Comparison of ENCODE assay signal across 14 cellular contexts in genomic region chr20:56431451-56431850, GRCh38. TPM values are rescaled to one million over a fixed set of nuclear protein-coding genes. Genes with fewer than 3 reads are reported as not detected.
"Had no signal": no experiment of that assay in that cellular context is flagged by ENCODE, and none has a peak within 500 bp of the region (broad histone marks: within the 10 kb centered on the region; RNA-seq: fewer than 3 reads in every experiment).

No MANE protein-coding gene starts in this region.

- H3K9me3 ChIP-seq: gastroesophageal sphincter, right atrium auricular region, tibial artery, vagina had no signal

- H3K9me3 Mint-ChIP-seq: WTC11 had no signal

- ATAC-seq: activated CD8-positive, alpha-beta T cell treated with anti-CD3 and anti-CD28 coated beads, Interleukin-2, amount 10 ng/mL, durations not matched to agents 7 days and 5 days; gastroesophageal sphincter; WTC11 had no signal

- H3K27ac ChIP-seq: right atrium auricular region, tibial artery, vagina had no signal

- H3K4me3 Mint-ChIP-seq: activated CD8-positive, alpha-beta T cell treated with anti-CD3 and anti-CD28 coated beads, Interleukin-2, amount 10 ng/mL, durations not matched to agents 7 days and 5 days; WTC11 had no signal

- H3K4me1 Mint-ChIP-seq: WTC11 had no signal

- H3K36me3 Mint-ChIP-seq: WTC11 had no signal

- DNase-seq: activated CD4-positive, alpha-beta T cell treated with anti-CD3 and anti-CD28 coated beads for 4 hours; activated CD8-positive, alpha-beta T cell treated with anti-CD3 and anti-CD28 coated beads, Interleukin-2, amount 10 ng/mL, durations not matched to agents 7 days and 5 days; activated naive CD4-positive, alpha-beta T cell; naive B cell; small intestine; stimulated activated CD4-positive, alpha-beta T cell treated with anti-CD3 and anti-CD28 coated beads, Interleukin-4, amount 100 ng/mL, for 24 hours; stimulated activated naive CD4-positive, alpha-beta T cell; T-helper 2 cell; tibial artery had no signal

- H3K36me3 ChIP-seq: gastroesophageal sphincter, right atrium auricular region, tibial artery, vagina had no signal

- H3K27ac Mint-ChIP-seq: naive B cell, WTC11 had no signal

- H3K4me3 ChIP-seq: gastroesophageal sphincter, right atrium auricular region, tibial artery, vagina had no signal

- H3K27me3 ChIP-seq: gastroesophageal sphincter, right atrium auricular region, tibial artery, vagina had no signal

- H3K4me1 ChIP-seq: right atrium auricular region, tibial artery, vagina had no signal

RNA-seq across cellular contexts. Expression of gene CASS4, which starts 19.4 kb away (rescaled TPM):
- total RNA-seq: bronchial epithelial cell had no signal
